ENCODE assay signal across 1 cellular context in genomic region chr12:21372602-21373001, GRCh38.
TF ChIP-seq lines count a peak whose summit lies in the region.

IAPP (plus strand) TSS chr12:21372902; CDS start chr12:21373352, 450 bp downstream.

TF ChIP-seq in GM23338, 12 proteins besides CTCF, POLR2A, EP300 and RAD21 (continued from another document):
- TF ChIP-seq ZNF462 (CRISPR knock-in tag; IDR thresholded peaks at IDR 0.05): no peak
